In genomic region chr2:160325413-160325812, GRCh38 we compare ENCODE assay signal across 23 cellular contexts.
DNase-seq lines count a peak whose midpoint lies in the region; ATAC-seq, FAIRE-seq and TF ChIP-seq lines count a peak whose summit lies in the region.
"Had no signal": no experiment of that assay in that cellular context is flagged by ENCODE, and none has a peak within 500 bp of the region (broad histone marks: within the 10 kb centered on the region; RNA-seq: fewer than 3 reads in every experiment).

No MANE protein-coding gene starts in this region.

- peaks cover 2% of the 10 kb centered on the region for H3K36me3 Mint-ChIP-seq in T-helper 17 cell (ENCODE audit: low read depth)

- H3K27ac Mint-ChIP-seq in T-helper 17 cell: peak overlapping the region; percentile 90
- H3K27ac Mint-ChIP-seq: activated T-helper 2 cell treated with anti-CD3 and anti-CD28 coated beads, Interferon-gamma antibody, Interleukin-2, Interleukin-4, amounts not matched to agents 10 μg/mL and 5 μg/mL and 100 μg/mL, durations not matched to agents 14 hours and 24 hours and 36 hours had no signal

- no peaks in the 10 kb centered on the region for H3K9me3 ChIP-seq in heart right ventricle
- no peaks in the 10 kb centered on the region for H3K9me3 ChIP-seq in T-helper 17 cell (ENCODE audit: control insufficient read depth, low read length, poor library complexity, severe bottlenecking)
- no peaks in the 10 kb centered on the region for H3K9me3 ChIP-seq in muscle layer of duodenum (ENCODE audit: control insufficient read depth in 1 of 2, low read length in 2 of 2)
- no peaks in the 10 kb centered on the region for H3K9me3 ChIP-seq in subcutaneous abdominal adipose tissue (ENCODE audit: control insufficient read depth in 5 of 5, low read length in 5 of 5)
- H3K9me3 ChIP-seq in transverse colon: no peaks in the 10 kb centered on the region
- H3K9me3 ChIP-seq: adrenal gland, spleen had no signal

- H3K4me3 ChIP-seq in heart right ventricle (no peak overlapping the region), muscle layer of duodenum (ENCODE audit: low read depth in 1 of 2, low read length in 2 of 2) (no peak overlapping the region), subcutaneous abdominal adipose tissue (ENCODE audit: low read depth in 1 of 5, low read length in 5 of 5) (no peak overlapping the region), transverse colon (no peak overlapping the region), foreskin fibroblast (ENCODE audit: low read depth in 1 of 2, low read length in 2 of 2) (no peak overlapping the region)
- H3K4me3 ChIP-seq: adrenal gland, K562, spleen had no signal

- no peak overlapping the region for H3K4me3 Mint-ChIP-seq in T-helper 17 cell
- H3K4me3 Mint-ChIP-seq: activated CD4-positive, alpha-beta T cell treated with anti-CD3 and anti-CD28 coated beads, Interleukin-2, amount 10 ng/mL, durations not matched to agents 24 days and 14 days had no signal

- TF ChIP-seq CTCF in heart right ventricle (IDR thresholded peaks at IDR 0.05): no peak
- no peak for TF ChIP-seq CTCF in transverse colon (IDR thresholded peaks at IDR 0.05)
- no peak for TF ChIP-seq CTCF in foreskin fibroblast (IDR thresholded peaks at IDR 0.05; ENCODE audit: low read depth, low read length)

- H3K27me3 Mint-ChIP-seq in T-helper 17 cell: no peaks in the 10 kb centered on the region
- H3K27me3 Mint-ChIP-seq: activated CD4-positive, alpha-beta T cell treated with anti-CD3 and anti-CD28 coated beads, Interleukin-2, amount 10 ng/mL, durations not matched to agents 24 days and 14 days had no signal

- WGBS in heart right ventricle, 2 donors: 61 to 68% methylated on average over 2 of the region's 2 CpGs
- 65 to 85% methylated on average over 2 of the region's 2 CpGs for WGBS in transverse colon (ENCODE audit: low coverage in 1 of 2), 2 donors

- no peak for TF ChIP-seq EP300 in transverse colon (IDR thresholded peaks at IDR 0.05; ENCODE audit: low read depth)

- FAIRE-seq in urothelium cell line (lab: Jason Lieb, UNC): no peak
- FAIRE-seq: K562 had no signal

- DNase-seq in heart right ventricle (no peak), Right ventricle myocardium inferior (ENCODE audit: missing footprints) (no peak), T-helper 17 cell (no peak), transverse colon (no peak), urothelium cell line (ENCODE audit: low spot score) (no peak), foreskin fibroblast (no peak)
- DNase-seq: activated CD4-positive, alpha-beta T cell treated with anti-CD3 and anti-CD28 coated beads, Interleukin-2, amount 10 ng/mL, durations not matched to agents 24 days and 14 days; adrenal gland; C1 segment of cervical spinal cord; HCEC 1CT; head of caudate nucleus; midbrain; NCI-H1436; NCI-H524; spleen; stimulated activated CD4-positive, alpha-beta T cell treated with anti-CD3 and anti-CD28 coated beads, Interleukin-4, amount 100 ng/mL, for 1 hour; stimulated activated naive CD8-positive, alpha-beta T cell treated with anti-CD3 and anti-CD28 coated beads, Interleukin-15, Interleukin-2, amounts not matched to agents 100 U/mL and 50 U/mL, for 24 hours; trophoblast cell had no signal

- no peak overlapping the region for H3K9ac ChIP-seq in subcutaneous abdominal adipose tissue (ENCODE audit: low read length in 5 of 5)

- no peak for TF ChIP-seq POLR2A in transverse colon (IDR thresholded peaks at IDR 0.05)

- H3K4me1 Mint-ChIP-seq in T-helper 17 cell: peaks cover 78% of the 10 kb centered on the region

- intact Hi-C loops in heart right ventricle (cut with DNase I) (loop anchor here in 8 of 10 donors (5.0 to 10.0 kb wide), 9 partner anchors 82 to 649 kb away; partner anchors contain the start of gene RBMS1 (in 6 of the 8)), Right ventricle myocardium inferior (cut with DNase I) (loop anchor here (5.0 kb wide), 3 partner anchors 82 to 647 kb away; partner anchors contain the start of gene RBMS1), transverse colon (cut with DNase I; ENCODE audit: low total_unique reads) (no loop called here)

- in situ Hi-C loops in transverse colon (cut with MboI; ENCODE audit: low pct_ligation_motif_present in 1 of 4, low pct_unique_long_range_greater_than_20kb in 1 of 4, low sequenced_read_pairs in 3 of 4): no loop called here

- H3K27me3 ChIP-seq in heart right ventricle: no peaks in the 10 kb centered on the region
- no peaks in the 10 kb centered on the region for H3K27me3 ChIP-seq in muscle layer of duodenum (ENCODE audit: low read depth, low read length)
- H3K27me3 ChIP-seq in subcutaneous abdominal adipose tissue (ENCODE audit: control insufficient read depth in 5 of 5, insufficient read depth in 4 of 5, low read length in 5 of 5): no peaks in the 10 kb centered on the region
- no peaks in the 10 kb centered on the region for H3K27me3 ChIP-seq in transverse colon
- H3K27me3 ChIP-seq: adrenal gland, spleen had no signal

- peaks cover 0 to 99% (median 82%) of the 10 kb centered on the region in 9 donors for H3K4me1 ChIP-seq in heart right ventricle
- H3K4me1 ChIP-seq in muscle layer of duodenum (ENCODE audit: control insufficient read depth in 1 of 2, insufficient read depth in 2 of 2, low read length in 2 of 2): peaks cover 15 to 66% of the 10 kb centered on the region in 2 donors
- peaks cover 0 to 46% (median 20%) of the 10 kb centered on the region in 5 donors for H3K4me1 ChIP-seq in subcutaneous abdominal adipose tissue (ENCODE audit: control insufficient read depth in 5 of 5, insufficient read depth in 5 of 5, low read length in 5 of 5)
- H3K4me1 ChIP-seq in transverse colon: peaks cover 24 to 74% (median 34%) of the 10 kb centered on the region in 4 donors

- H3K36me3 ChIP-seq in heart right ventricle (peaks cover 0 to 5% (median 0%) of the 10 kb centered on the region in 9 donors), muscle layer of duodenum (ENCODE audit: control insufficient read depth in 1 of 2, insufficient read depth in 2 of 2, low read length in 2 of 2) (no peaks in the 10 kb centered on the region), subcutaneous abdominal adipose tissue (ENCODE audit: control insufficient read depth in 5 of 5, insufficient read depth in 5 of 5, low read length in 5 of 5) (no peaks in the 10 kb centered on the region), transverse colon (no peaks in the 10 kb centered on the region)
- H3K36me3 ChIP-seq: adrenal gland, spleen had no signal

- H3K27ac ChIP-seq in heart right ventricle (peak overlapping the region in 6 of 10 donors; percentile 2 to 82 (median 40)), muscle layer of duodenum (ENCODE audit: low read length) (peak overlapping the region; percentile 6), subcutaneous abdominal adipose tissue (ENCODE audit: low read depth, low read length) (peak overlapping the region; percentile 25), transverse colon (peak overlapping the region in 2 of 4 donors; percentile 13 to 15)
- H3K27ac ChIP-seq: adrenal gland had no signal

- ATAC-seq in heart right ventricle: no peak
- no peak for ATAC-seq in Right ventricle myocardium inferior
- ATAC-seq in T-helper 17 cell: peak; percentile 58
- ATAC-seq: K562, Panc1 had no signal
